Comparison of ENCODE assay signal across 20 cellular contexts in genomic region chr1:166703141-166703540, GRCh38.
"Had no signal": no experiment of that assay in that cellular context is flagged by ENCODE, and none has a peak within 500 bp of the region (broad histone marks: within the 10 kb centered on the region; RNA-seq: fewer than 3 reads in every experiment).

No MANE protein-coding gene starts in this region.

- ATAC-seq: Panc1, PC-3 had no signal

- H3K36me3 ChIP-seq: SJCRH30 had no signal

- H3K4me1 ChIP-seq: SJCRH30 had no signal

- H3K27ac ChIP-seq: RWPE1, SJCRH30 had no signal

- H3K4me3 ChIP-seq: SJCRH30 had no signal

- H3K27me3 ChIP-seq: SJCRH30 had no signal

- H3K9me3 ChIP-seq: SJCRH30 had no signal

- DNase-seq: Karpas-422, KG1, MM.1S, NCI-H1092 treated with DMSO at 0.1 percent for 48 hours, NCI-H1436, NCI-H187, NCI-H2029, NCI-H2081 treated with DMSO at 0.1 percent for 48 hours, NCI-H2171, NCI-H226, NCI-H446, NCI-H510A, NCI-H524 treated with DMSO at 0.1 percent for 48 hours, NCI-H69, NCI-H774, PC-3, SHP77 treated with DMSO at 0.1 percent for 48 hours, SJCRH30 had no signal
